Comparison of ENCODE assay signal across 22 cellular contexts in the genomic region with DNA sequence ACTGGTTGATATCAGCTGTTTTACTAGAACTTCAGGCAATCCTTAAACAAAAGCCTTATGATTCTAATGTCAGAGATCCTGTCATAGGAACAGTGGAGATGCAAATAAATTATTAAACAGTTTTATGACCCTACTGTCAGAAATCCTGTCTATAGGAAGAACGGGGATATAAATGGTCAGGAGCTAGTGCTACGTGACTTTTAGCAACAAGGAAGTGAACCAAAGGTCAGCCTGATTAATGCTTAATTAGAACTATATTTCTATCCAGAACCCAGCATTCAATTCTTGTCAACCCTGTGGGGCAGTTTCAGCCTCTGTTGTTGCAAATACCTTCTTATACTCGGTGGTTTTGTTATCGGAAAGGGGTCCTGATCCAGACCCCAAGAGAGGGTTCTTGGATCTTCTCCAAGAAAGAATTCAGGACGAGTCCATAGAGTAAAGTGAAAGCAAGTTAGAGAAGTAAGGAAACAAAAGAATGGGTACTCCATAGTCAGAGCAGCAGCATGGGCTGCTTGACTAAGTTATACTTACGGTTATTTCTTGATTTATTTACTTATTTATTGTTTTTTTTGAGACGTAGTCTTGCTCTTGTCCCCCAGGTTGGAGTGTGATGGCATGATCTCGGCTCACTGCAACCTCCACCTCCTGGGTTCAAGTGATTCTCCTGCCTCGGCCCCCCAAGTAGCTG. TPM values are rescaled to one million over a fixed set of nuclear protein-coding genes. Genes with fewer than 3 reads are reported as not detected.
DNase-seq lines count a peak whose midpoint lies in the region; ATAC-seq and TF ChIP-seq lines count a peak whose summit lies in the region.
"Had no signal": no experiment of that assay in that cellular context is flagged by ENCODE, and none has a peak within 500 bp of the region (broad histone marks: within the 10 kb centered on the region; RNA-seq: fewer than 3 reads in every experiment).

No MANE protein-coding gene starts in this region.

- H3K27me3 ChIP-seq in ACC112 (ENCODE audit: insufficient read depth, low read length): no peaks in the 10 kb centered on the region
- H3K27me3 ChIP-seq in Panc1 (ENCODE audit: control insufficient read depth, insufficient read depth, low read length): no peaks in the 10 kb centered on the region

- no TSS peak for BruUV-seq in Panc1 (replicated peaks; lab: Mats Ljungman, UMichigan)

- no peaks in the 10 kb centered on the region for H3K36me3 ChIP-seq in ACC112 (ENCODE audit: insufficient read depth, low read length)
- no peaks in the 10 kb centered on the region for H3K36me3 ChIP-seq in Panc1 (ENCODE audit: control insufficient read depth, insufficient read depth, low read length)
- H3K36me3 ChIP-seq: HAP-1 had no signal

- intact Hi-C loops in Panc1 (cut with micrococcal nuclease; ENCODE audit: unreplicated experiment): no loop called here
- intact Hi-C loops in activated naive CD4-positive, alpha-beta T cell treated with anti-CD3 and anti-CD28 coated beads for 36 hours (cut with micrococcal nuclease): no loop called here

- H2AFZ ChIP-seq in ACC112 (ENCODE audit: low read length, unreplicated experiment): peak overlapping the region; percentile 23

- H3K4me1 Mint-ChIP-seq in activated naive CD4-positive, alpha-beta T cell treated with anti-CD3 and anti-CD28 coated beads for 36 hours (ENCODE audit: low read depth): no peaks in the 10 kb centered on the region

- H3K4me3 ChIP-seq in ACC112 (ENCODE audit: low read depth, low read length): no peak overlapping the region
- H3K4me3 ChIP-seq in Panc1 (ENCODE audit: low read depth in 2 of 2, low read length in 2 of 2): no peak overlapping the region
- H3K4me3 ChIP-seq: HAP-1 had no signal

- no peak for ATAC-seq in Panc1
- no peak for ATAC-seq in HG03354 (IDR thresholded peaks at IDR 0.05; ENCODE audit: poor library complexity, severe bottlenecking, unreplicated experiment)
- ATAC-seq: PC-3, Right ventricle myocardium inferior had no signal

- H3K36me3 Mint-ChIP-seq in activated naive CD4-positive, alpha-beta T cell treated with anti-CD3 and anti-CD28 coated beads for 36 hours (ENCODE audit: low read depth): no peaks in the 10 kb centered on the region

- no peak overlapping the region for H3K4me3 Mint-ChIP-seq in activated naive CD4-positive, alpha-beta T cell treated with anti-CD3 and anti-CD28 coated beads for 36 hours

- no peak overlapping the region for H3K27ac ChIP-seq in ACC112 (ENCODE audit: low read depth, low read length)
- peak overlapping the region; percentile 55 for H3K27ac ChIP-seq in Panc1 (ENCODE audit: low read length)
- H3K27ac ChIP-seq: C4-2B had no signal

- H3K9me3 Mint-ChIP-seq in activated naive CD4-positive, alpha-beta T cell treated with anti-CD3 and anti-CD28 coated beads for 36 hours: peaks cover 3% of the 10 kb centered on the region

- H3K9me3 ChIP-seq in Panc1 (ENCODE audit: control insufficient read depth, insufficient read depth, low read depth, low read length): peaks cover 6% of the 10 kb centered on the region; the same call in 1 of the 2 replicates
- H3K9me3 ChIP-seq: HAP-1 had no signal

- TF ChIP-seq CTCF in Panc1 (IDR thresholded peaks at IDR 0.05): no peak

- DNase-seq in Panc1 (ENCODE audit: low read depth, low spot score) (no peak), kidney tubule cell (ENCODE audit: low spot score) (peak; percentile 32), renal cortical epithelial cell (ENCODE audit: low read depth) (peak; percentile 51), COR-L47 (lab: John Stamatoyannopoulos, UW) (no peak)
- DNase-seq in activated naive CD4-positive, alpha-beta T cell treated with anti-CD3 and anti-CD28 coated beads for 36 hours: no peak
- no peak for DNase-seq in activated CD8-positive, alpha-beta memory T cell treated with anti-CD3 and anti-CD28 coated beads, Interleukin-2, amount 50 U/mL, for 48 hours
- DNase-seq: IMR-90; MV-4-11; NCI-H1436; NCI-H2081; NCI-H2227 treated with DMSO at 0.1 percent for 48 hours; NCI-H526 treated with DMSO at 0.1 percent for 48 hours; NK-92 treated with Interleukin-12 subunit alpha and Interleukin-12 subunit beta, amount 100 ng/mL, for 24 hours; PC-3; SK-N-SH had no signal

- POLR2A ChIA-PET in Panc1 (lab: Charles Lee): no interaction called here

- H3K79me2 ChIP-seq in ACC112 (ENCODE audit: control insufficient read depth, insufficient read depth, low read length, unreplicated experiment): no peaks in the 10 kb centered on the region

- CTCF ChIA-PET in Panc1 (lab: Charles Lee): no interaction called here
- CTCF ChIA-PET in activated naive CD4-positive, alpha-beta T cell treated with anti-CD3 and anti-CD28 coated beads for 36 hours (lab: Charles Lee): no interaction called here

- H3K4me1 ChIP-seq in ACC112 (ENCODE audit: control insufficient read depth, insufficient read depth, low read length, unreplicated experiment): no peaks in the 10 kb centered on the region
- peaks cover 3% of the 10 kb centered on the region; the same call in 1 of the 2 replicates for H3K4me1 ChIP-seq in Panc1 (ENCODE audit: control insufficient read depth, insufficient read depth, low read length)

- no peaks in the 10 kb centered on the region for H3K27me3 Mint-ChIP-seq in activated naive CD4-positive, alpha-beta T cell treated with anti-CD3 and anti-CD28 coated beads for 36 hours (ENCODE audit: low read depth)

- in situ Hi-C loops in Panc1 (cut with HindIII; ENCODE audit: low pct_unique_long_range_greater_than_20kb, low sequenced_read_pairs): no loop called here

- H3K27ac Mint-ChIP-seq in activated naive CD4-positive, alpha-beta T cell treated with anti-CD3 and anti-CD28 coated beads for 36 hours: no peak overlapping the region

RNA-seq across cellular contexts. Expression of gene RNU6-1, which starts 59.9 kb away (rescaled TPM):
- total RNA-seq in Panc1 (2021; ENCODE audit: unreplicated experiment) (not detected), renal cortical epithelial cell (not detected in 2 replicates)
- not detected for polyA plus RNA-seq in Panc1 (2012; ENCODE audit: insufficient read length)
- total RNA-seq in activated naive CD4-positive, alpha-beta T cell treated with anti-CD3 and anti-CD28 coated beads for 36 hours: not detected
- total RNA-seq: A172, IMR-90, LHCN-M2, PC-3, Right ventricle myocardium inferior had no signal
- polyA plus RNA-seq: IMR-90, SK-N-SH had no signal

Comparison
In these comparisons a context has a peak if more than half of its experiments do, and no peak if none do; other contexts are left out.
1. DNase-seq: peak in kidney tubule cell (single experiment) and renal cortical epithelial cell (single experiment); none in Panc1 (single experiment), COR-L47 (single experiment), activated naive CD4-positive, alpha-beta T cell treated with anti-CD3 and anti-CD28 coated beads for 36 hours (single experiment) and activated CD8-positive, alpha-beta memory T cell treated with anti-CD3 and anti-CD28 coated beads, Interleukin-2, amount 50 U/mL, for 48 hours (single experiment).